1 cellular context compared by ENCODE assay signal in the genomic region with DNA sequence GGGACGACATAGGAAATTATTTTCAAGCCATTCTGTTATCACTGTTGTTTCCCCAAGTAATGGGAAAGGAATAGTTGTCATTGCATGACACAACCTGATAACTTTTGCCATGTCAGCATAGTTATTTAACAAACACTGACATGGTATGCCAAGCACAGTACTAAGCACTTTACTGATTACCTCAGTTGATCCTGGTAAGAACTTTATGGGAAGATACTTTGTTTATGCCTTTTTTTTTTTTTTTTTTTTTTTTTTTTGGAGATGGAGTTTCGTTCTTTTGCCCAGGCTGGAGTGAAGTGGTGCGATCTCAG.
TF ChIP-seq lines count a peak whose summit lies in the region.

No MANE protein-coding gene starts in this region.

TF ChIP-seq in HepG2, 621 proteins besides CTCF, POLR2A, EP300 and RAD21:
- TF ChIP-seq FOXK1 (CRISPR knock-in tag; IDR thresholded peaks at IDR 0.05; ENCODE audit: borderline replicate concordance, low read depth) (no peak), MAFF (IDR thresholded peaks at IDR 0.05; ENCODE audit: low read depth, low read length) (peak; percentile 96), ZNF251 (CRISPR knock-in tag; IDR thresholded peaks at IDR 0.05) (no peak), ZNF557 (CRISPR knock-in tag; IDR thresholded peaks at IDR 0.05) (no peak), NAIF1 (CRISPR knock-in tag; IDR thresholded peaks at IDR 0.05; ENCODE audit: borderline replicate concordance) (no peak), ZNF577 (CRISPR knock-in tag; IDR thresholded peaks at IDR 0.05; ENCODE audit: borderline replicate concordance, low read depth) (no peak), MAFK (conservative IDR thresholded peaks at IDR 0.05 in 1 of 2, IDR thresholded peaks at IDR 0.05 in 1 of 2; ENCODE audit: low read length in 2 of 2) (peak; percentile 94 to 97)
- TF ChIP-seq, protein P1, sequence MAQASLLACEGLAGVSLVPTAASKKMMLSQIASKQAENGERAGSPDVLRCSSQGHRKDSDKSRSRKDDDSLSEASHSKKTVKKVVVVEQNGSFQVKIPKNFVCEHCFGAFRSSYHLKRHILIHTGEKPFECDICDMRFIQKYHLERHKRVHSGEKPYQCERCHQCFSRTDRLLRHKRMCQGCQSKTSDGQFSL (CRISPR knock-in tag; IDR thresholded peaks at IDR 0.05), result no peak
- TF ChIP-seq, protein P2, sequence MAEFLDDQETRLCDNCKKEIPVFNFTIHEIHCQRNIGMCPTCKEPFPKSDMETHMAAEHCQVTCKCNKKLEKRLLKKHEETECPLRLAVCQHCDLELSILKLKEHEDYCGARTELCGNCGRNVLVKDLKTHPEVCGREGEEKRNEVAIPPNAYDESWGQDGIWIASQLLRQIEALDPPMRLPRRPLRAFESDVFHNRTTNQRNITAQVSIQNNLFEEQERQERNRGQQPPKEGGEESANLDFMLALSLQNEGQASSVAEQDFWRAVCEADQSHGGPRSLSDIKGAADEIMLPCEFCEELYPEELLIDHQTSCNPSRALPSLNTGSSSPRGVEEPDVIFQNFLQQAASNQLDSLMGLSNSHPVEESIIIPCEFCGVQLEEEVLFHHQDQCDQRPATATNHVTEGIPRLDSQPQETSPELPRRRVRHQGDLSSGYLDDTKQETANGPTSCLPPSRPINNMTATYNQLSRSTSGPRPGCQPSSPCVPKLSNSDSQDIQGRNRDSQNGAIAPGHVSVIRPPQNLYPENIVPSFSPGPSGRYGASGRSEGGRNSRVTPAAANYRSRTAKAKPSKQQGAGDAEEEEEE (CRISPR knock-in tag; IDR thresholded peaks at IDR 0.05; ENCODE audit: borderline replicate concordance), result no peak
